12 cellular contexts compared by ENCODE assay signal in the genomic region with DNA sequence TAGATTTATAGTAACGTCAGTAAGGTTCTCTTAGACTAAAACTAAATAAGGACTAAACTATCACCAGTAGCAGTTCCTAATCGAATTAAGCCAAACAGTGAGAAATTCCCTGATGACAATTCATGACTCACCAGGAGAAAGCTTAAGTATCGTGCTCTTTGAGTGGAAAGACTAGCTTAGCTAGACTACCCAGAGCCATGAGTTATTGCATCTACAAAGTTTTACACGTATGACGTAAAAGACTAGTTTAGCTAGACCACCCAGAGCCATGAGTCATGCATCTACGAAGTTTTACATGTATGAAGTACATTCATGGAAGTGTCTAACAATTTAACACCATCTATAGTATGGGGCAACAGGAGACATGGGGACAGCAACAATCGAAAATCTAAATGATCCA. TPM values are rescaled to one million over a fixed set of nuclear protein-coding genes. Genes with fewer than 3 reads are reported as not detected.
DNase-seq lines count a peak whose midpoint lies in the region; ATAC-seq and TF ChIP-seq lines count a peak whose summit lies in the region.
"Had no signal": no experiment of that assay in that cellular context is flagged by ENCODE, and none has a peak within 500 bp of the region (broad histone marks: within the 10 kb centered on the region; RNA-seq: fewer than 3 reads in every experiment).

No MANE protein-coding gene starts in this region.

- peaks cover 44% of the 10 kb centered on the region for H3K4me1 Mint-ChIP-seq in activated T-cell treated with anti-CD3 and anti-CD28 coated beads, Interleukin-2, amount 50 U/mL, for 4 hours (ENCODE audit: low read depth)

- DNase-seq in activated T-cell treated with anti-CD3 and anti-CD28 coated beads, Interleukin-2, amount 50 U/mL, for 4 hours, result no peak
- no peak for DNase-seq in activated T-cell treated with anti-CD3 and anti-CD28 coated beads, Interleukin-2, amount 50 U/mL, for 48 hours
- peak; percentile 95 to 98 for DNase-seq in foreskin keratinocyte
- peak; percentile 92 for DNase-seq in stromal cell of bone marrow (ENCODE audit: low read depth)
- no peak for DNase-seq in T-helper 9 cell
- no peak for DNase-seq in GF-D8 (lab: John Stamatoyannopoulos, UW)
- no peak for DNase-seq in NCI-H128 (lab: John Stamatoyannopoulos, UW; ENCODE audit: unreplicated experiment)
- DNase-seq: BE2C, cerebellar nuclear complex, testis had no signal

- peaks cover 10% of the 10 kb centered on the region for H3K9me3 Mint-ChIP-seq in activated T-cell treated with anti-CD3 and anti-CD28 coated beads, Interleukin-2, amount 50 U/mL, for 4 hours

- peaks cover 69% of the 10 kb centered on the region for H3K4me1 ChIP-seq in foreskin keratinocyte
- H3K4me1 ChIP-seq: BE2C had no signal

- H3K27ac ChIP-seq in VCaP (peak overlapping the region; percentile 70), foreskin keratinocyte (peak overlapping the region; percentile 92)
- H3K27ac ChIP-seq: KMS-11, testis had no signal

- no peak for TF ChIP-seq CTCF in VCaP (conservative IDR thresholded peaks at IDR 0.05)
- no peak for TF ChIP-seq CTCF in foreskin keratinocyte (conservative IDR thresholded peaks at IDR 0.05)

- H3K27me3 Mint-ChIP-seq in activated T-cell treated with anti-CD3 and anti-CD28 coated beads, Interleukin-2, amount 50 U/mL, for 4 hours (ENCODE audit: low read depth), result no peaks in the 10 kb centered on the region

- no peaks in the 10 kb centered on the region for H3K27me3 ChIP-seq in foreskin keratinocyte
- H3K27me3 ChIP-seq: BE2C, testis had no signal

- H3K36me3 Mint-ChIP-seq in activated T-cell treated with anti-CD3 and anti-CD28 coated beads, Interleukin-2, amount 50 U/mL, for 4 hours (ENCODE audit: insufficient read depth), result peaks cover 17% of the 10 kb centered on the region

- no peak overlapping the region for H3K4me3 Mint-ChIP-seq in activated T-cell treated with anti-CD3 and anti-CD28 coated beads, Interleukin-2, amount 50 U/mL, for 4 hours

- ATAC-seq in activated T-cell treated with anti-CD3 and anti-CD28 coated beads, Interleukin-2, amount 50 U/mL, for 4 hours, result peak; percentile 57 to 59
- ATAC-seq in foreskin keratinocyte, result peak; percentile 83

RNA-seq across cellular contexts. Expression of a gene that starts 36.6 kb away (rescaled TPM):
- total RNA-seq in activated T-cell treated with anti-CD3 and anti-CD28 coated beads, Interleukin-2, amount 50 U/mL, for 4 hours, result 10 to 100 TPM; 71.3 to 73.0 (median 72.2) TPM
- 57.0 and 63.3 TPM in 2 replicates for total RNA-seq in foreskin keratinocyte
- 34.0 and 36.4 TPM in 2 replicates for polyA plus RNA-seq in foreskin keratinocyte

Comparison
In these comparisons a context has a peak if more than half of its experiments do, and no peak if none do; other contexts are left out.
1. DNase-seq: peak in foreskin keratinocyte (2 of 2) and stromal cell of bone marrow (single experiment); none in activated T-cell treated with anti-CD3 and anti-CD28 coated beads, Interleukin-2, amount 50 U/mL, for 4 hours (single experiment), activated T-cell treated with anti-CD3 and anti-CD28 coated beads, Interleukin-2, amount 50 U/mL, for 48 hours (0 of 2), T-helper 9 cell (single experiment), GF-D8 (single experiment) and NCI-H128 (single experiment).